ENCODE assay signal across 8 cellular contexts in the genomic region with DNA sequence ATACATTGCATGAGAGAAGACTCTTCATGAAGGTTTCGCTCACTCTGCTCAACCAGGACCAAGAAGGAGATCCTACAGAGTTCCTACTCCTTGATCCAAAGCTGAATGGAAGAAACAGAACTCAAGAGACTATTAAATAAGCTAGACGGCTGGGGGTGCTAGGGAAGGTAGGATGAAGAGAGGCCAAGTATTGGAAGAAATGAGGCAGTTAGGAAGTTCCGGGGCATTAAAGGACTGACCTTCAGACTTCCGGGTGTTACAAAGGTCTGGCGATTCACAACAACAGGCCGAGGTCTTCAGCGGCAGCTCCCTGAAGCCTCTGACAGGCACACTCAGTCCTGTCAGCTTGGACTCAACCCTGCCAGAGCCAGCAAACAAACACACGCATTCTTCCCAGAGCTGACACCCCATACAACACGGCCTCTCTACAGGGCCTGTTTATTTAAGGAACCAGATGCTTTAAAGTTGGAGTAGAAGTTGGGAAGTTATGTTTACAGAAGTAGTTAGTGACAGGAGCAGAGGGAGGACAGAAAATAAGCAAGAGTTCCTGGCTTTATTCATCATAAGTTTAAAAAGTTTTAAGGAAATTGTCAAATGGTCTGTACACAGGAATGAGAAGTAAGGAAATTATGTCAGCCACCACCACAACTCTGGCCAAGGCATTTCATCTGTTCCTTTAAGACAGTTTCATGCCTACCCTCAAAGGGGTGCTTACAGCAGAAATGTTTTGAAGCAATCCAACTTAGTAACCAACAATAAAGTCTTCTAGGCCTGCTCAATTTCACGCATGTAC. TPM values are rescaled to one million over a fixed set of nuclear protein-coding genes. Genes with fewer than 3 reads are reported as not detected.
DNase-seq lines count a peak whose midpoint lies in the region; ATAC-seq, FAIRE-seq and TF ChIP-seq lines count a peak whose summit lies in the region.

No MANE protein-coding gene starts in this region.

- no peaks in the 10 kb centered on the region for H3K27me3 Mint-ChIP-seq in H9 (ENCODE audit: low read depth)

- no peaks in the 10 kb centered on the region for H3K36me3 ChIP-seq in small intestine (ENCODE audit: control insufficient read depth in 2 of 2, insufficient read depth in 2 of 2, low read length in 2 of 2)

- intact Hi-C loops in lower leg skin (cut with DNase I; ENCODE audit: low total_unique reads): no loop called here

- no peak overlapping the region for H2BK12ac ChIP-seq in H9 (ENCODE audit: insufficient read length, low read depth, low read length)

- H2AK5ac ChIP-seq in H9 (ENCODE audit: insufficient read length, low read length): no peak overlapping the region

- H3K27me3 ChIP-seq in H9 (ENCODE audit: insufficient read depth, low read length): no peaks in the 10 kb centered on the region
- no peaks in the 10 kb centered on the region for H3K27me3 ChIP-seq in small intestine (ENCODE audit: control insufficient read depth in 2 of 2, insufficient read depth in 2 of 2, low read length in 2 of 2)

- no peak overlapping the region for H4K8ac ChIP-seq in H9 (replicated peaks; ENCODE audit: insufficient read length, low read depth, low read length)

- H3K4me1 Mint-ChIP-seq in H9: peaks cover 22 to 32% of the 10 kb centered on the region in 2 experiments

- no peak overlapping the region for H3K4ac ChIP-seq in H9 (ENCODE audit: low read depth, low read length)

- no peak overlapping the region for H4K5ac ChIP-seq in H9 (ENCODE audit: insufficient read length, low read depth, low read length)

- H3K4me2 ChIP-seq in H9 (ENCODE audit: insufficient read depth, insufficient read length, low read length): no peak overlapping the region

- no peak for TF ChIP-seq CTCF in H9 (conservative IDR thresholded peaks at IDR 0.05)
- no peak for TF ChIP-seq CTCF in lower leg skin (IDR thresholded peaks at IDR 0.05)

- H3K18ac ChIP-seq in H9 (ENCODE audit: insufficient read length, low read depth, low read length): no peak overlapping the region

- H3K79me2 ChIP-seq in H9 (ENCODE audit: insufficient read depth, low read length): peaks cover 11% of the 10 kb centered on the region; the same call in 1 of the 2 replicates

- no CpG with 5 or more reads among the region's 10 CpGs for WGBS in H9 (ENCODE audit: extremely low coverage, insufficient read length, low lambda C conversion rate)
- 18 to 32% (median 32%) methylated on average over 10 of the region's 10 CpGs for WGBS in small intestine, 3 donors
- 40 to 48% methylated on average over 10 of the region's 10 CpGs for WGBS in lower leg skin, 2 donors

- no peak overlapping the region for H2BK120ac ChIP-seq in H9 (ENCODE audit: low read depth, low read length, poor library complexity, severe bottlenecking)

- H3K27ac Mint-ChIP-seq in H9: peak overlapping the region; percentile 8 to 62 (median 36); a peak in 4 of 7 replicates

- no peak overlapping the region for H3K9ac ChIP-seq in H9 (ENCODE audit: extremely low read depth, insufficient read length, low read length)

- H2BK20ac ChIP-seq in H9 (ENCODE audit: low read depth, low read length, poor library complexity, severe bottlenecking): no peak overlapping the region

- H2BK5ac ChIP-seq in H9 (ENCODE audit: insufficient read length, low read length): no peak overlapping the region

- ATAC-seq in GM18873 (IDR thresholded peaks at IDR 0.05; ENCODE audit: low FRiP score, unreplicated experiment) (no peak), GM19035 (IDR thresholded peaks at IDR 0.05; ENCODE audit: unreplicated experiment) (no peak)

- H3K36me3 Mint-ChIP-seq in H9 (ENCODE audit: insufficient read depth in 1 of 3, low read depth in 3 of 3): peaks cover 0 to 3% (median 0%) of the 10 kb centered on the region in 3 experiments; a peak in 1 of 7 replicates

- H3K4me3 Mint-ChIP-seq in H9: no peak overlapping the region

- no peak overlapping the region for H3K23ac ChIP-seq in H9 (ENCODE audit: insufficient read length, low read depth, low read length)

- H3K4me3 ChIP-seq in small intestine (ENCODE audit: low read depth in 1 of 2, low read length in 2 of 2) (no peak overlapping the region), lower leg skin (ENCODE audit: low read depth, poor library complexity, severe bottlenecking) (no peak overlapping the region)

- H3T11ph ChIP-seq in H9 (ENCODE audit: low read length): no peak overlapping the region

- no peaks in the 10 kb centered on the region for H3K9me3 Mint-ChIP-seq in H9

- peaks cover 9% of the 10 kb centered on the region for H3K23me2 ChIP-seq in H9 (ENCODE audit: insufficient read length, low read depth, low read length, poor library complexity, severe bottlenecking)

- no peak overlapping the region for H3K14ac ChIP-seq in H9 (ENCODE audit: insufficient read depth, low read length)

- H3K56ac ChIP-seq in H9 (ENCODE audit: insufficient read length, low read depth, low read length): no peak overlapping the region

- TF ChIP-seq POLR2A in lower leg skin (IDR thresholded peaks at IDR 0.05): no peak

- H3K9me3 ChIP-seq in H9 (ENCODE audit: control insufficient read depth, low read depth, low read length): no peaks in the 10 kb centered on the region
- H3K9me3 ChIP-seq in small intestine (ENCODE audit: control insufficient read depth, low read depth): no peaks in the 10 kb centered on the region

- FAIRE-seq in small intestine (lab: Jason Lieb, UNC): no peak

- H3K4me1 ChIP-seq in H9 (ENCODE audit: insufficient read depth, low read length) (no peaks in the 10 kb centered on the region; the same call in 1 of the 2 replicates), small intestine (ENCODE audit: control insufficient read depth in 2 of 2, insufficient read depth in 1 of 2, low read depth in 1 of 2, low read length in 1 of 2) (peaks cover 5 to 9% of the 10 kb centered on the region in 2 donors)

- no peak overlapping the region for H3K27ac ChIP-seq in H9 (ENCODE audit: insufficient read length, low read depth, low read length)
- H3K27ac ChIP-seq in angular gyrus (ENCODE audit: low read depth, low read length): peak overlapping the region; percentile 93
- peak overlapping the region; percentile 90 to 93 for H3K27ac ChIP-seq in small intestine (ENCODE audit: low read depth in 1 of 2, low read length in 1 of 2)

- no peak overlapping the region for H4K91ac ChIP-seq in H9 (ENCODE audit: insufficient read length, low read depth, low read length)

- H3K79me1 ChIP-seq in H9 (ENCODE audit: insufficient read depth, low read depth, low read length, poor library complexity, severe bottlenecking): peaks cover 12% of the 10 kb centered on the region

- no peak overlapping the region for H2AFZ ChIP-seq in H9 (ENCODE audit: low read length)

- H2BK15ac ChIP-seq in H9 (ENCODE audit: low read depth, low read length): no peak overlapping the region

- DNase-seq in H9: no peak
- DNase-seq in hippocampal formation (lab: John Stamatoyannopoulos, UW): peak; percentile 70 to 82
- DNase-seq in small intestine: peak; percentile 90
- no peak for DNase-seq in HPDE6-E6E7 (ENCODE audit: extremely low spot score)
- no peak for DNase-seq in lower leg skin (ENCODE audit: low spot score in 2 of 2)

- H4K20me1 ChIP-seq in H9 (ENCODE audit: control insufficient read depth, insufficient read depth, insufficient read length): no peaks in the 10 kb centered on the region

RNA-seq across cellular contexts. Expression of a gene that starts 4.7 kb away (rescaled TPM):
- 41.5 and 47.9 TPM in 2 replicates for total RNA-seq in H9 (2021)
- polyA plus RNA-seq in small intestine: 10 to 100 TPM in 2 of 3 donors, 1 to 10 TPM in 1; 7.0 to 35.7 (median 11.4) TPM
- 10 to 100 TPM; 29.8 to 53.1 (median 39.5) TPM for total RNA-seq in lower leg skin

RNA-seq across cellular contexts. Expression of a gene that starts 33.3 kb away (rescaled TPM):
- total RNA-seq in H9 (2021) (133 and 136 TPM in 2 replicates), lower leg skin (10 to 100 TPM; 24.6 to 46.6 (median 30.2) TPM)
- polyA plus RNA-seq in small intestine: 100 to 1,000 TPM; 103 to 113 (median 105) TPM

Comparison
In these comparisons a context has a peak if more than half of its experiments do, and no peak if none do; other contexts are left out.
1. DNase-seq: peak in hippocampal formation (2 of 2) and small intestine (single experiment); none in H9 (single experiment), HPDE6-E6E7 (single experiment) and lower leg skin (0 of 2).